34 cellular contexts compared by ENCODE assay signal in the genomic region with DNA sequence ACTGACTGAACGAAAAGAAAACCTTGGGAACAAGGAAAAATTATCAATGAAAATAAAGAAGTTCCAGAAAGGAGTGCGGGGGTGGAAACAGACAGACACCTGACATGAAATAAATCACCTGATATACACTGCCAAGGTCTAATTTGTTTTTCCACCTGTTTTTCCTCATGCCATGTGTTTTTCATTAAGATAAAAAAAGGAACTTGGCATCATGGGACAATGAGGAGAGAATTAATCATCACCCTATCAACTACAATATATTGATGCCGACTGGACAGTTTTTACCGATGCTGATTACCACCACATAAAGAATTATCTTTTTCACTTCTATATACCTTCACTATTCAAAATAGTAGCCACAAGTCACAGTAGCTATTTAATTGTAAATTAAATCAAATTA.
"Had no signal": no experiment of that assay in that cellular context is flagged by ENCODE, and none has a peak within 500 bp of the region (broad histone marks: within the 10 kb centered on the region; RNA-seq: fewer than 3 reads in every experiment).

No MANE protein-coding gene starts in this region.

- H3K4me3 Mint-ChIP-seq: activated CD4-positive, alpha-beta memory T cell treated with anti-CD3 and anti-CD28 coated beads, Interleukin-2, amount 10 ng/mL, durations not matched to agents 7 days and 5 days; activated CD8-positive, alpha-beta memory T cell treated with anti-CD3 and anti-CD28 coated beads, Interleukin-2, amount 10 ng/mL, durations not matched to agents 7 days and 5 days; activated naive CD8-positive, alpha-beta T cell treated with anti-CD3 and anti-CD28 coated beads, Interleukin-2, amount 10 ng/mL, durations not matched to agents 7 days and 5 days; activated T-cell treated with anti-CD3 and anti-CD28 coated beads, Interleukin-2, amount 50 U/mL, for 72 hours; activated T-helper 17 cell treated with anti-CD3 and anti-CD28 coated beads, Interleukin-2, amount 50 U/mL, for 72 hours had no signal

- H3K36me3 Mint-ChIP-seq: activated CD8-positive, alpha-beta memory T cell treated with anti-CD3 and anti-CD28 coated beads, Interleukin-2, amount 10 ng/mL, durations not matched to agents 7 days and 5 days had no signal

- H3K4me1 ChIP-seq: adrenal gland, breast epithelium, SJCRH30 had no signal

- H3K4me1 Mint-ChIP-seq: activated CD4-positive, alpha-beta memory T cell treated with anti-CD3 and anti-CD28 coated beads, Interleukin-2, amount 10 ng/mL, durations not matched to agents 7 days and 5 days; activated CD8-positive, alpha-beta memory T cell treated with anti-CD3 and anti-CD28 coated beads, Interleukin-2, amount 10 ng/mL, durations not matched to agents 7 days and 5 days; activated T-helper 17 cell treated with anti-CD3 and anti-CD28 coated beads, Interleukin-2, amount 50 U/mL, for 72 hours had no signal

- H3K9me3 Mint-ChIP-seq: activated CD4-positive, alpha-beta memory T cell treated with anti-CD3 and anti-CD28 coated beads, Interleukin-2, amount 10 ng/mL, durations not matched to agents 7 days and 5 days; activated T-cell treated with anti-CD3 and anti-CD28 coated beads, Interleukin-2, amount 50 U/mL, for 72 hours; activated T-helper 17 cell treated with anti-CD3 and anti-CD28 coated beads, Interleukin-2, amount 50 U/mL, for 72 hours had no signal

- H3K9me3 ChIP-seq: adrenal gland, body of pancreas, breast epithelium, MG63, SJCRH30 had no signal

- H3K27me3 ChIP-seq: adrenal gland, body of pancreas, breast epithelium, MG63, SJCRH30 had no signal

- H3K36me3 ChIP-seq: breast epithelium, MG63, SJCRH30, WERI-Rb-1 had no signal

- DNase-seq: activated CD4-positive, alpha-beta memory T cell treated with anti-CD3 and anti-CD28 coated beads, Interleukin-2, amount 10 ng/mL, durations not matched to agents 7 days and 5 days; activated CD4-positive, alpha-beta T cell treated with anti-CD3 and anti-CD28 coated beads for 1 hour; activated CD4-positive, alpha-beta T cell treated with anti-CD3 and anti-CD28 coated beads for 48 hours; activated CD4-positive, CD25-positive, alpha-beta regulatory T cell; activated CD8-positive, alpha-beta memory T cell treated with anti-CD3 and anti-CD28 coated beads for 24 hours; activated CD8-positive, alpha-beta memory T cell treated with anti-CD3 and anti-CD28 coated beads, Interleukin-2, amount 10 ng/mL, durations not matched to agents 7 days and 5 days; activated effector memory CD4-positive, alpha-beta T cell treated with anti-CD3 and anti-CD28 coated beads, Interleukin-2, amount 50 U/mL, for 16 hours; activated naive CD4-positive, alpha-beta T cell; activated naive CD4-positive, alpha-beta T cell treated with anti-CD3 and anti-CD28 coated beads, Interleukin-2, amount 50 U/mL, for 16 hours; activated naive CD8-positive, alpha-beta T cell treated with anti-CD3 and anti-CD28 coated beads, Interleukin-2, amount 10 ng/mL, durations not matched to agents 7 days and 5 days; activated T-cell treated with anti-CD3 and anti-CD28 coated beads, Interleukin-2, amount 50 U/mL, for 1 hour; activated T-cell treated with anti-CD3 and anti-CD28 coated beads, Interleukin-2, amount 50 U/mL, for 72 hours; adrenal gland; body of pancreas; MG63; NCI-H1048; NCI-H146; NCI-H187; NCI-H2029 treated with DMSO at 0.1 percent for 48 hours; NCI-H2107; NCI-H2171; NCI-H510A treated with DMSO at 0.1 percent for 48 hours; NCI-H526 treated with DMSO at 0.1 percent for 48 hours; NCI-H774; SHP77; SJCRH30; SW 1271; T-helper 1 cell; T-helper 2 cell; T-helper 9 cell; WERI-Rb-1 had no signal

- H3K27ac ChIP-seq: adrenal gland, body of pancreas, breast epithelium, SJCRH30, WERI-Rb-1 had no signal

- H3K27ac Mint-ChIP-seq: activated CD4-positive, alpha-beta memory T cell treated with anti-CD3 and anti-CD28 coated beads, Interleukin-2, amount 10 ng/mL, durations not matched to agents 7 days and 5 days; activated CD8-positive, alpha-beta memory T cell treated with anti-CD3 and anti-CD28 coated beads, Interleukin-2, amount 10 ng/mL, durations not matched to agents 7 days and 5 days; activated naive CD8-positive, alpha-beta T cell treated with anti-CD3 and anti-CD28 coated beads, Interleukin-2, amount 10 ng/mL, durations not matched to agents 7 days and 5 days; activated T-cell treated with anti-CD3 and anti-CD28 coated beads, Interleukin-2, amount 50 U/mL, for 72 hours; activated T-helper 17 cell treated with anti-CD3 and anti-CD28 coated beads, Interleukin-2, amount 50 U/mL, for 72 hours had no signal

- H3K27me3 Mint-ChIP-seq: activated CD4-positive, alpha-beta memory T cell treated with anti-CD3 and anti-CD28 coated beads, Interleukin-2, amount 10 ng/mL, durations not matched to agents 7 days and 5 days; activated CD8-positive, alpha-beta memory T cell treated with anti-CD3 and anti-CD28 coated beads, Interleukin-2, amount 10 ng/mL, durations not matched to agents 7 days and 5 days; activated naive CD8-positive, alpha-beta T cell treated with anti-CD3 and anti-CD28 coated beads, Interleukin-2, amount 10 ng/mL, durations not matched to agents 7 days and 5 days; activated T-helper 17 cell treated with anti-CD3 and anti-CD28 coated beads, Interleukin-2, amount 50 U/mL, for 72 hours had no signal

- H3K4me3 ChIP-seq: adrenal gland, body of pancreas, breast epithelium, K562, MG63, SJCRH30 had no signal
